6 cellular contexts compared by ENCODE assay signal in the genomic region with DNA sequence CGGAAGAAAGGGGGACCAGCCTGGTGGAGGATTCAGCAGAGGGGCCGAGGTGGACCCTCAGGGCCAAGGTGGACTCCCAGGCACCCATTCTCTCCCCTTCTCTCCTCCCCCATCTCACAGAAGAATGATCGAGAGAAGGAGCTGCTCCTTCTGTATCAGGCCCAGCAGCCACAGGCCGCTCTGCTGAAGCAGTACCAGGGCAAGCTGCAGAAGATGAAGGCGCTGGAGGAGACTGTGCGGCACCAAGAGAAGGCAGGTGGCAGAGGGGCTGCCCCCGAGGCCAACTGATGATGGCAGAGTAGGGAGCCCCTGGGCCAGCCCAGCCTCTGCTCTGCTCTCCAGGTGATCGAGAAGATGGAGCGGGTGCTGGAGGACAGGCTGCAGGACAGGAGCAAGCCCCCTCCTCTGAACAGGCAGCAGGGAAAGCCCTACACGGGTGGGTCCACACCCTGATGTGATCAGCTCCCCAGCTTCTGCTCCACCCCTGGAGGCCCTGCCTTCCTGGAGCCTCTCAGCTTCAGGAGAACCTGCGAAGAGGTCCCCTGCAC. TPM values are rescaled to one million over a fixed set of nuclear protein-coding genes. Genes with fewer than 3 reads are reported as not detected.
"Had no signal": no experiment of that assay in that cellular context is flagged by ENCODE, and none has a peak within 500 bp of the region (broad histone marks: within the 10 kb centered on the region; RNA-seq: fewer than 3 reads in every experiment).

No MANE protein-coding gene starts in this region.

- H3K4me3 Mint-ChIP-seq: GM23338, H9, IgD-negative memory B cell had no signal

- H3K27ac Mint-ChIP-seq: GM23338, H9, IgD-negative memory B cell had no signal

- ATAC-seq: GM23338, HepG2 had no signal

- H3K9me3 Mint-ChIP-seq: GM23338, IgD-negative memory B cell had no signal

- H3K27ac ChIP-seq: HL-60 had no signal

- DNase-seq: H9, HCEC 1CT had no signal

- H3K27me3 Mint-ChIP-seq: IgD-negative memory B cell had no signal

- H3K4me3 ChIP-seq: GM23338 had no signal

- H3K36me3 Mint-ChIP-seq: IgD-negative memory B cell had no signal

RNA-seq across cellular contexts. Expression of a gene that starts 36.5 kb away (rescaled TPM):
- polyA plus RNA-seq: IgD-negative memory B cell had no signal
